Comparison of ENCODE assay signal across 17 cellular contexts in genomic region chr5:91977599-91977998, GRCh38.
DNase-seq lines count a peak whose midpoint lies in the region; ATAC-seq, FAIRE-seq and TF ChIP-seq lines count a peak whose summit lies in the region.
"Had no signal": no experiment of that assay in that cellular context is flagged by ENCODE, and none has a peak within 500 bp of the region (broad histone marks: within the 10 kb centered on the region; RNA-seq: fewer than 3 reads in every experiment).

No MANE protein-coding gene starts in this region.

- H3K9me2 ChIP-seq in SK-N-SH = no peaks in the 10 kb centered on the region

- TF ChIP-seq RAD21 in A549 (conservative IDR thresholded peaks at IDR 0.05 in 1 of 2, IDR thresholded peaks at IDR 0.05 in 1 of 2) (no peak), SK-N-SH (IDR thresholded peaks at IDR 0.05; ENCODE audit: low read length) (no peak)

- H3K9ac ChIP-seq in SK-N-SH = no peak overlapping the region

- no peak for TF ChIP-seq EP300 in A549 (IDR thresholded peaks at IDR 0.05)
- no peak for TF ChIP-seq EP300 in SK-N-SH (IDR thresholded peaks at IDR 0.05; ENCODE audit: borderline replicate concordance in 1 of 2, low read depth in 1 of 2, low read length in 1 of 2)

- FAIRE-seq in A549 (lab: Jason Lieb, UNC) = peak; percentile 32
- FAIRE-seq: GM12878, GM18507 had no signal

- H3K79me2 ChIP-seq in SK-N-SH (ENCODE audit: insufficient read depth) = no peaks in the 10 kb centered on the region

- DNase-seq in A549 (ENCODE audit: low read depth in 1 of 2, low spot score in 1 of 2) = no peak
- peak; percentile 39 for DNase-seq in NCI-H1105 (lab: John Stamatoyannopoulos, UW)
- peak; percentile 87 for DNase-seq in NCI-H69 (lab: John Stamatoyannopoulos, UW)
- DNase-seq in SK-N-SH = no peak
- no peak for DNase-seq in glomerular visceral epithelial cell (ENCODE audit: extremely low spot score)
- no peak for DNase-seq in RKO (ENCODE audit: low spot score)
- no peak for DNase-seq in NCI-H1092 treated with DMSO at 0.1 percent for 48 hours (lab: John Stamatoyannopoulos, UW)
- DNase-seq: C1 segment of cervical spinal cord, IMR-90, Karpas-422, MM.1S, NCI-H1436 treated with DMSO at 0.1 percent for 48 hours, NCI-H345, NCI-H526 had no signal

- no peak overlapping the region for H3K4me3 ChIP-seq in A549
- no peak overlapping the region for H3K4me3 ChIP-seq in SK-N-SH (ENCODE audit: low read depth in 2 of 2, low read length in 1 of 2)
- H3K4me3 ChIP-seq: GM12878 had no signal

- H3K36me3 ChIP-seq in SK-N-SH (replicated peaks in 1 of 2; ENCODE audit: control insufficient read depth in 1 of 2, insufficient read depth in 2 of 2, low read length in 1 of 2) = no peaks in the 10 kb centered on the region

- H3K27me3 ChIP-seq in SK-N-SH (ENCODE audit: insufficient read depth) = no peaks in the 10 kb centered on the region

- POLR2A ChIA-PET in A549 (lab: Yijun Ruan, JAX) (no interaction called here), SK-N-SH (lab: Yijun Ruan, JAX) (no interaction called here)

- TF ChIP-seq CTCF in A549 (IDR thresholded peaks at IDR 0.05) (no peak), SK-N-SH (IDR thresholded peaks at IDR 0.05) (no peak)

- no peaks in the 10 kb centered on the region for H4K20me1 ChIP-seq in SK-N-SH (ENCODE audit: insufficient read depth)

- H3K4me1 ChIP-seq in A549 (no peaks in the 10 kb centered on the region), SK-N-SH (ENCODE audit: control insufficient read depth in 1 of 2, insufficient read depth in 2 of 2, low read depth in 1 of 2, low read length in 1 of 2) (peaks cover 0 to 4% of the 10 kb centered on the region in 2 experiments; a peak in 1 of 4 replicates)

- CTCF ChIA-PET in A549 (lab: Yijun Ruan, JAX) (no interaction called here), SK-N-SH (lab: Yijun Ruan, JAX) (no interaction called here)

- no peak for ATAC-seq in A549
- ATAC-seq: GM12878, HCT116 had no signal

- H3K9me3 ChIP-seq in A549 (no peaks in the 10 kb centered on the region), SK-N-SH (no peaks in the 10 kb centered on the region)

- no peak for TF ChIP-seq POLR2A in A549 (IDR thresholded peaks at IDR 0.05; ENCODE audit: low read length)

- no peaks in the 10 kb centered on the region for H3F3A ChIP-seq in SK-N-SH (replicated peaks; ENCODE audit: insufficient read depth)

- H3K4me2 ChIP-seq in A549 = no peak overlapping the region
- H3K4me2 ChIP-seq in SK-N-SH = no peak overlapping the region

- H2AFZ ChIP-seq in SK-N-SH (ENCODE audit: low read depth) = peak overlapping the region; percentile 32; the same call in 1 of the 2 replicates

- H3K27ac ChIP-seq in A549 = no peak overlapping the region
- peak overlapping the region in 1 of 2 experiments; percentile 16; a peak in 1 of 4 replicates for H3K27ac ChIP-seq in SK-N-SH (ENCODE audit: low read depth in 2 of 2, low read length in 1 of 2)

TF ChIP-seq in A549, 52 proteins besides CTCF, POLR2A, EP300 and RAD21 (continues in another document):
- no peak for TF ChIP-seq HDAC2 (IDR thresholded peaks at IDR 0.05)
- no peak for TF ChIP-seq MAX (IDR thresholded peaks at IDR 0.05)
- no peak for TF ChIP-seq ZSCAN20 (CRISPR knock-in tag; IDR thresholded peaks at IDR 0.05)
- TF ChIP-seq FOSL2 (IDR thresholded peaks at IDR 0.05) = no peak
- no peak for TF ChIP-seq FOSL2 (CRISPR knock-in tag; IDR thresholded peaks at IDR 0.05)
- no peak for TF ChIP-seq KDM5A (IDR thresholded peaks at IDR 0.05)
- TF ChIP-seq CHD2 (IDR thresholded peaks at IDR 0.05; ENCODE audit: low read length, partially characterized antibody) = no peak
- no peak for TF ChIP-seq FOSB (CRISPR knock-in tag; IDR thresholded peaks at IDR 0.05)
- TF ChIP-seq PHF8 (IDR thresholded peaks at IDR 0.05; ENCODE audit: borderline replicate concordance, low read depth) = no peak
- no peak for TF ChIP-seq HMGXB4 (CRISPR knock-in tag; IDR thresholded peaks at IDR 0.05; ENCODE audit: borderline replicate concordance)
- TF ChIP-seq EHF (CRISPR knock-in tag; IDR thresholded peaks at IDR 0.05) = no peak
- no peak for TF ChIP-seq BCL3 (IDR thresholded peaks at IDR 0.05)
- no peak for TF ChIP-seq NPAS2 (CRISPR knock-in tag; IDR thresholded peaks at IDR 0.05; ENCODE audit: borderline replicate concordance)
- TF ChIP-seq KDM1A (IDR thresholded peaks at IDR 0.05; ENCODE audit: low read depth) = no peak
- TF ChIP-seq CBX8 (IDR thresholded peaks at IDR 0.05) = no peak
- TF ChIP-seq EHMT2 (IDR thresholded peaks at IDR 0.05; ENCODE audit: low read depth) = no peak
- no peak for TF ChIP-seq SREBF2 (IDR thresholded peaks at IDR 0.05)

TF ChIP-seq in SK-N-SH, 30 proteins besides CTCF, POLR2A, EP300 and RAD21:
- no peak for TF ChIP-seq RCOR1 (IDR thresholded peaks at IDR 0.05; ENCODE audit: low read length)
- no peak for TF ChIP-seq SMC3 (IDR thresholded peaks at IDR 0.05; ENCODE audit: low read depth, low read length)
- no peak for TF ChIP-seq MEF2A (IDR thresholded peaks at IDR 0.05; ENCODE audit: borderline replicate concordance, low read depth)
- no peak for TF ChIP-seq USF2 (IDR thresholded peaks at IDR 0.05; ENCODE audit: borderline replicate concordance, low read depth, low read length)
- TF ChIP-seq SIN3A (IDR thresholded peaks at IDR 0.05; ENCODE audit: borderline replicate concordance, low read depth, low read length) = no peak
- TF ChIP-seq YY1 (IDR thresholded peaks at IDR 0.05; ENCODE audit: low read depth) = no peak
- no peak for TF ChIP-seq USF1 (IDR thresholded peaks at IDR 0.05; ENCODE audit: borderline replicate concordance, low read depth)
- TF ChIP-seq ELF1 (IDR thresholded peaks at IDR 0.05) = no peak
- no peak for TF ChIP-seq MXI1 (IDR thresholded peaks at IDR 0.05; ENCODE audit: low read depth, low read length)
- no peak for TF ChIP-seq GABPA (IDR thresholded peaks at IDR 0.05; ENCODE audit: low read depth)
- no peak for TF ChIP-seq TAF1 (IDR thresholded peaks at IDR 0.05; ENCODE audit: borderline replicate concordance, low read depth, low read length)
- no peak for TF ChIP-seq PBX3 (IDR thresholded peaks at IDR 0.05)
- TF ChIP-seq FOXJ3 (CRISPR knock-in tag; IDR thresholded peaks at IDR 0.05) = no peak
- TF ChIP-seq CHD2 (IDR thresholded peaks at IDR 0.05; ENCODE audit: low read length, partially characterized antibody) = no peak
- no peak for TF ChIP-seq TCF12 (IDR thresholded peaks at IDR 0.05)
- TF ChIP-seq NFIC (IDR thresholded peaks at IDR 0.05; ENCODE audit: borderline replicate concordance) = no peak
- no peak for TF ChIP-seq RXRA (IDR thresholded peaks at IDR 0.05; ENCODE audit: borderline replicate concordance, low read depth)
- TF ChIP-seq TEAD4 (IDR thresholded peaks at IDR 0.05; ENCODE audit: borderline replicate concordance, insufficient read depth) = no peak
- no peak for TF ChIP-seq NRF1 (IDR thresholded peaks at IDR 0.05; ENCODE audit: low read depth, low read length)
- TF ChIP-seq FOXM1 (IDR thresholded peaks at IDR 0.05; ENCODE audit: low read depth) = no peak
TF ChIP-seq in SK-N-SH: peak in this region for 0.

Comparison
In these comparisons a context has a peak if more than half of its experiments do, and no peak if none do; other contexts are left out.
1. DNase-seq: peak in NCI-H1105 (single experiment) and NCI-H69 (single experiment); none in A549 (0 of 2), SK-N-SH (single experiment), glomerular visceral epithelial cell (single experiment), RKO (single experiment) and NCI-H1092 treated with DMSO at 0.1 percent for 48 hours (single experiment).